ENCODE assay signal across 6 cellular contexts in the genomic region with DNA sequence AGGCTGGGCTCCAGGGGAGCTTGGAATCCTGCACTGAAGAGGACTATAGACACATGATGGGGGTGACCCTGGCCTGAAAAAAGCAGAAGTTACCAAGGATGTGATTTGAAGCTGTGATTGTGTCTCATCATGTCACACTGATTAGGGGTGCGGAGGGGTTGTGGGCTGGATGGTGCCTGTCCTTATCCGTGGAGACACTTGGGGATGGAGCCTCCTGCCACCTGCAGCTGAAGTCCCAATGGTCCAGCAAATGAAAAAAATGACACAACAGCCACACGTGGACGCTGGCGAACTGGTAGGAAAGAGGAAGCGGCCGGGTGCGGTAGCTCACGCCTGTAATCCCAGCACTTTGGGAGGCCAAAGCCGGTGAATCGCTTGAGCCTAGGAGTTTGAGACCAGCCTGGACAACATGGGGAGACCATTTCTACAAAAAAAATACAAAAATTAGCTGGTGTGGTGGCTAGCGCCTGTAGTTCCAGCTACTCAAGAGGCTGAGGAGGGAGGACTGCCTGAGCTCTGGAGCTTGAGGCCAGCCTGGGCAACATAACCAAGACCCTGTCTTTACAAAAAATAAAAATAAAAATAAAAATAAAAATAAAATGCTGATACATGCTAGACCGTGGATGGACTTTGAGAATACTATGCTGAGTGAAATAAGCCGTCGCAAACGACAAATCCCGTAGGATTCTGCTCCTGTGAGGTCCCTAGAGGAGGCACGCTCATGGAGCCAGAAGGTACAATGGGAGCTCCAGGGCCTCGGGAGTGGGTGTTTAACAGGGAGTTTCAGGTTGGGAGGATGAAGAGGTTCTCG. TPM values are rescaled to one million over a fixed set of nuclear protein-coding genes. Genes with fewer than 3 reads are reported as not detected.
DNase-seq lines count a peak whose midpoint lies in the region; ATAC-seq and TF ChIP-seq lines count a peak whose summit lies in the region.

No MANE protein-coding gene starts in this region.

- H3K27me3 ChIP-seq in kidney epithelial cell (ENCODE audit: control insufficient read depth, insufficient read depth, low read length), result peaks cover 10% of the 10 kb centered on the region

- peak overlapping the region; percentile 54 for H3K4me3 ChIP-seq in kidney epithelial cell (ENCODE audit: low read depth, low read length)

- peak; percentile 85 for DNase-seq in SKM-1 (lab: John Stamatoyannopoulos, UW; ENCODE audit: unreplicated experiment)
- no peak for DNase-seq in kidney epithelial cell (ENCODE audit: low read depth)
- DNase-seq in NCI-H69 (lab: John Stamatoyannopoulos, UW), result no peak
- no peak for DNase-seq in stimulated activated naive CD4-positive, alpha-beta T cell (lab: John Stamatoyannopoulos, UW)
- no peak for DNase-seq in HuH-7 (ENCODE audit: low spot score)

- H3K36me3 ChIP-seq in kidney epithelial cell (ENCODE audit: control insufficient read depth, insufficient read depth, low read length), result no peaks in the 10 kb centered on the region

- peak; percentile 4 for ATAC-seq in GM21723 (IDR thresholded peaks at IDR 0.05; ENCODE audit: unreplicated experiment)

- TF ChIP-seq CTCF in kidney epithelial cell (IDR thresholded peaks at IDR 0.05; ENCODE audit: insufficient read depth, low read length, poor library complexity, severe bottlenecking), result no peak

RNA-seq across cellular contexts. Expression of gene IBA57, which starts 0.8 kb away (rescaled TPM):
- 7.1 and 12.7 TPM in 2 replicates for total RNA-seq in kidney epithelial cell

RNA-seq across cellular contexts. Expression of gene GJC2, which starts 15.0 kb away (rescaled TPM):
- total RNA-seq in kidney epithelial cell, result 0.21 and 0.38 TPM in 2 replicates

RNA-seq across cellular contexts. Expression of gene GUK1, which starts 24.7 kb away (rescaled TPM):
- 302 and 377 TPM in 2 replicates for total RNA-seq in kidney epithelial cell

RNA-seq across cellular contexts. Expression of gene OBSCN, which starts 43.1 kb away (rescaled TPM):
- 13.5 and 20.9 TPM in 2 replicates for total RNA-seq in kidney epithelial cell

RNA-seq across cellular contexts. Expression of gene MRPL55, which starts 55.7 kb away (rescaled TPM):
- total RNA-seq in kidney epithelial cell, result 68.7 and 73.5 TPM in 2 replicates
